ENCODE assay signal across 1 cellular context in genomic region chr9:120791161-120791560, GRCh38.
TF ChIP-seq lines count a peak whose summit lies in the region.

No MANE protein-coding gene starts in this region.

TF ChIP-seq in GM12878, 131 proteins besides CTCF, POLR2A, EP300 and RAD21:
- TF ChIP-seq FOS (IDR thresholded peaks at IDR 0.05; ENCODE audit: borderline replicate concordance, extremely low read depth, insufficient read length) (no peak), E2F8 (IDR thresholded peaks at IDR 0.05; ENCODE audit: low read depth, partially characterized antibody) (no peak), SUPT20H (IDR thresholded peaks at IDR 0.05; ENCODE audit: borderline replicate concordance, control insufficient read depth, low read depth, low read length) (no peak), HDGF (IDR thresholded peaks at IDR 0.05) (no peak), USF1 (IDR thresholded peaks at IDR 0.05; ENCODE audit: borderline replicate concordance, extremely low read length, insufficient read depth, low read depth, low read length) (no peak), PAX8 (IDR thresholded peaks at IDR 0.05) (no peak), ESRRA (IDR thresholded peaks at IDR 0.05; ENCODE audit: low read length) (no peak), PML (IDR thresholded peaks at IDR 0.05; ENCODE audit: low read length) (no peak), STAT3 (IDR thresholded peaks at IDR 0.05; ENCODE audit: low read depth, low read length) (no peak), CBX3 (IDR thresholded peaks at IDR 0.05; ENCODE audit: borderline replicate concordance, low read depth) (no peak)
- TF ChIP-seq, protein P1, sequence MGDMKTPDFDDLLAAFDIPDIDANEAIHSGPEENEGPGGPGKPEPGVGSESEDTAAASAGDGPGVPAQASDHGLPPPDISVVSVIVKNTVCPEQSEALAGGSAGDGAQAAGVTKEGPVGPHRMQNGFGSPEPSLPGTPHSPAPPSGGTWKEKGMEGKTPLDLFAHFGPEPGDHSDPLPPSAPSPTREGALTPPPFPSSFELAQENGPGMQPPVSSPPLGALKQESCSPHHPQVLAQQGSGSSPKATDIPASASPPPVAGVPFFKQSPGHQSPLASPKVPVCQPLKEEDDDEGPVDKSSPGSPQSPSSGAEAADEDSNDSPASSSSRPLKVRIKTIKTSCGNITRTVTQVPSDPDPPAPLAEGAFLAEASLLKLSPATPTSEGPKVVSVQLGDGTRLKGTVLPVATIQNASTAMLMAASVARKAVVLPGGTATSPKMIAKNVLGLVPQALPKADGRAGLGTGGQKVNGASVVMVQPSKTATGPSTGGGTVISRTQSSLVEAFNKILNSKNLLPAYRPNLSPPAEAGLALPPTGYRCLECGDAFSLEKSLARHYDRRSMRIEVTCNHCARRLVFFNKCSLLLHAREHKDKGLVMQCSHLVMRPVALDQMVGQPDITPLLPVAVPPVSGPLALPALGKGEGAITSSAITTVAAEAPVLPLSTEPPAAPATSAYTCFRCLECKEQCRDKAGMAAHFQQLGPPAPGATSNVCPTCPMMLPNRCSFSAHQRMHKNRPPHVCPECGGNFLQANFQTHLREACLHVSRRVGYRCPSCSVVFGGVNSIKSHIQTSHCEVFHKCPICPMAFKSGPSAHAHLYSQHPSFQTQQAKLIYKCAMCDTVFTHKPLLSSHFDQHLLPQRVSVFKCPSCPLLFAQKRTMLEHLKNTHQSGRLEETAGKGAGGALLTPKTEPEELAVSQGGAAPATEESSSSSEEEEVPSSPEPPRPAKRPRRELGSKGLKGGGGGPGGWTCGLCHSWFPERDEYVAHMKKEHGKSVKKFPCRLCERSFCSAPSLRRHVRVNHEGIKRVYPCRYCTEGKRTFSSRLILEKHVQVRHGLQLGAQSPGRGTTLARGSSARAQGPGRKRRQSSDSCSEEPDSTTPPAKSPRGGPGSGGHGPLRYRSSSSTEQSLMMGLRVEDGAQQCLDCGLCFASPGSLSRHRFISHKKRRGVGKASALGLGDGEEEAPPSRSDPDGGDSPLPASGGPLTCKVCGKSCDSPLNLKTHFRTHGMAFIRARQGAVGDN (IDR thresholded peaks at IDR 0.05) = no peak
- TF ChIP-seq, protein P2, sequence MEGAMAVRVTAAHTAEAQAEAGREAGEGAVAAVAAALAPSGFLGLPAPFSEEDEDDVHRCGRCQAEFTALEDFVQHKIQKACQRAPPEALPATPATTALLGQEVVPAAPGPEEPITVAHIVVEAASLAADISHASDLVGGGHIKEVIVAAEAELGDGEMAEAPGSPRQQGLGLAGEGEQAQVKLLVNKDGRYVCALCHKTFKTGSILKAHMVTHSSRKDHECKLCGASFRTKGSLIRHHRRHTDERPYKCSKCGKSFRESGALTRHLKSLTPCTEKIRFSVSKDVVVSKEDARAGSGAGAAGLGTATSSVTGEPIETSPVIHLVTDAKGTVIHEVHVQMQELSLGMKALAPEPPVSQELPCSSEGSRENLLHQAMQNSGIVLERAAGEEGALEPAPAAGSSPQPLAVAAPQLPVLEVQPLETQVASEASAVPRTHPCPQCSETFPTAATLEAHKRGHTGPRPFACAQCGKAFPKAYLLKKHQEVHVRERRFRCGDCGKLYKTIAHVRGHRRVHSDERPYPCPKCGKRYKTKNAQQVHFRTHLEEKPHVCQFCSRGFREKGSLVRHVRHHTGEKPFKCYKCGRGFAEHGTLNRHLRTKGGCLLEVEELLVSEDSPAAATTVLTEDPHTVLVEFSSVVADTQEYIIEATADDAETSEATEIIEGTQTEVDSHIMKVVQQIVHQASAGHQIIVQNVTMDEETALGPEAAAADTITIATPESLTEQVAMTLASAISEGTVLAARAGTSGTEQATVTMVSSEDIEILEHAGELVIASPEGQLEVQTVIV (IDR thresholded peaks at IDR 0.05; ENCODE audit: borderline replicate concordance, partially characterized antibody) = no peak
